8 cellular contexts compared by ENCODE assay signal in the genomic region with DNA sequence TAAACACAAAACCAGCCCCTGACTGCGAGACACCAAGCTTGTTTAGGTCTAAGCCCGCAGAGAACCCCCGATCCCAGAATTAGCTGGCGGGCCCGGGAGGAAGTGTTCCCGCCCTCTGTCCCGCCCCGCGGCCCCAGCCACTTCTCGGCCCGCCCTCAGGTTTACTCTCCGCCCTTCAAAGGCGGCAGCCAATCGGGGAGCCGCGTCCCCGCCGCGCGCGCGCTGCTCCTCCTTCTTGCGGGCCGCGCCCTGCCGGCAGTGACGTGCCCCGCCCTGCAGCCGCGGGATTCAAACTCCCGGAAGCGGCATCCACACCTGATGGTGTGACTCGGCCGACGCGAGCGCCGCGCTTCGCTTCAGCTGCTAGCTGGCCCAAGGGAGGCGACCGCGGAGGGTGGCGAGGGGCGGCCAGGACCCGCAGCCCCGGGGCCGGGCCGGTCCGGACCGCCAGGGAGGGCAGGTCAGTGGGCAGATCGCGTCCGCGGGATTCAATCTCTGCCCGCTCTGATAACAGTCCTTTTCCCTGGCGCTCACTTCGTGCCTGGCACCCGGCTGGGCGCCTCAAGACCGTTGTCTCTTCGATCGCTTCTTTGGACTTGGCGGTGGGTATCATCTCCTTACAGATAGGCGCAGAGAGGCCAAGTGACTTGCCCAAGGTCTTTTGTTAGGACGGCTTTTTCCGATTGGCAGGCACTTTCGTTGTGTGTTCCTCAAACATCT. TPM values are rescaled to one million over a fixed set of nuclear protein-coding genes. Genes with fewer than 3 reads are reported as not detected.
A peak's percentile ranks its signal among the peaks of the same experiment; 100 is the strongest.
DNase-seq lines count a peak whose midpoint lies in the region; ATAC-seq and TF ChIP-seq lines count a peak whose summit lies in the region.

A gene (plus strand): TSS at position 291 of the 720 bp plus-strand sequence. CDS start 3,440 bp downstream, outside the sequence.

- ATAC-seq in GM19023 (IDR thresholded peaks at IDR 0.05; ENCODE audit: unreplicated experiment) (peak; percentile 100), HG03196 (IDR thresholded peaks at IDR 0.05; ENCODE audit: unreplicated experiment) (peak; percentile 99), WTC11 (peak; percentile 99)

- H3K27ac Mint-ChIP-seq in WTC11 = peak within 1 kb of the TSS; percentile 79

- TF ChIP-seq CTCF in WTC11 (IDR thresholded peaks at IDR 0.05) = no peak

- H3K4me1 Mint-ChIP-seq in WTC11 = peaks cover 25% of the 10 kb centered on the region

- peak within 1 kb of the TSS; percentile 92 for H3K4me3 Mint-ChIP-seq in WTC11

- H3K9me3 Mint-ChIP-seq in WTC11 = no peaks in the 10 kb centered on the region

- CTCF ChIA-PET in WTC11 (lab: Charles Lee) = interaction anchor here (0.6 to 2.7 kb wide), 7 partner anchors 14 to 147 kb away, joined by 4 to 17 read pairs (median 7); a partner anchor contains a TSS

- peak; percentile 97 for DNase-seq in AG08396 (ENCODE audit: low spot score)
- DNase-seq in NCI-H345 (lab: John Stamatoyannopoulos, UW) = peak; percentile 94
- DNase-seq in WTC11 (ENCODE audit: low spot score) = peak; percentile 97
- DNase-seq in caudate nucleus (lab: John Stamatoyannopoulos, UW) = peak; percentile 29 to 96 (median 88)
- peak; percentile 95 for DNase-seq in iris pigment epithelial cell (ENCODE audit: low read depth)
- peak; percentile 94 for DNase-seq in stimulated activated CD4-positive, alpha-beta T cell treated with anti-CD3 and anti-CD28 coated beads, Interleukin-12 subunit alpha, Interleukin-12 subunit beta, amount 100 ng/mL, for 4 hours

- POLR2A ChIA-PET in WTC11 (lab: Charles Lee) = interaction anchor here (0.7 kb wide), 1 partner anchor 20 kb away, joined by 5 read pairs; no protein-coding TSS in a partner anchor

- peaks cover 17% of the 10 kb centered on the region for H3K27me3 Mint-ChIP-seq in WTC11 (ENCODE audit: low read depth)

- peaks cover 11% of the 10 kb centered on the region; the same call in 1 of the 2 replicates for H3K36me3 Mint-ChIP-seq in WTC11

- no peak within 1 kb of the TSS for H3K27ac ChIP-seq in caudate nucleus (ENCODE audit: low read depth, low read length)

TF ChIP-seq in WTC11, 78 proteins besides CTCF, POLR2A, EP300 and RAD21 (continues in another document):
- TF ChIP-seq, protein P1, sequence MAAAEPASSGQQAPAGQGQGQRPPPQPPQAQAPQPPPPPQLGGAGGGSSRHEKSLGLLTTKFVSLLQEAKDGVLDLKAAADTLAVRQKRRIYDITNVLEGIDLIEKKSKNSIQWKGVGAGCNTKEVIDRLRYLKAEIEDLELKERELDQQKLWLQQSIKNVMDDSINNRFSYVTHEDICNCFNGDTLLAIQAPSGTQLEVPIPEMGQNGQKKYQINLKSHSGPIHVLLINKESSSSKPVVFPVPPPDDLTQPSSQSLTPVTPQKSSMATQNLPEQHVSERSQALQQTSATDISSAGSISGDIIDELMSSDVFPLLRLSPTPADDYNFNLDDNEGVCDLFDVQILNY (CRISPR knock-in tag; IDR thresholded peaks at IDR 0.05) = peak; percentile 98
- TF ChIP-seq CBFB (CRISPR knock-in tag; IDR thresholded peaks at IDR 0.05; ENCODE audit: low read depth) (0 out of 2 replicates have a peak, but pooled peaks have one; percentile 60), NR2C2 (CRISPR knock-in tag; IDR thresholded peaks at IDR 0.05) (no peak; the same call in 1 of the 2 replicates), TEAD4 (CRISPR knock-in tag; IDR thresholded peaks at IDR 0.05) (no peak), ELF4 (CRISPR knock-in tag; IDR thresholded peaks at IDR 0.05; ENCODE audit: low read depth) (no peak), GTF2I (CRISPR knock-in tag; conservative IDR thresholded peaks at IDR 0.05) (no peak), ZNF219 (CRISPR knock-in tag; IDR thresholded peaks at IDR 0.05; ENCODE audit: borderline replicate concordance) (no peak), SP1 (CRISPR knock-in tag; conservative IDR thresholded peaks at IDR 0.05) (peak; percentile 82), GRHL2 (CRISPR knock-in tag; IDR thresholded peaks at IDR 0.05; ENCODE audit: insufficient replicate concordance, severe bottlenecking) (no peak), ATF1 (CRISPR knock-in tag; IDR thresholded peaks at IDR 0.05) (no peak), EMX1 (CRISPR knock-in tag; IDR thresholded peaks at IDR 0.05) (no peak), TEAD1 (CRISPR knock-in tag; IDR thresholded peaks at IDR 0.05) (peak; percentile 39; the same call in 1 of the 2 replicates), IRF2 (CRISPR knock-in tag; IDR thresholded peaks at IDR 0.05; ENCODE audit: borderline replicate concordance, low read depth) (no peak)
- TF ChIP-seq, protein P2, sequence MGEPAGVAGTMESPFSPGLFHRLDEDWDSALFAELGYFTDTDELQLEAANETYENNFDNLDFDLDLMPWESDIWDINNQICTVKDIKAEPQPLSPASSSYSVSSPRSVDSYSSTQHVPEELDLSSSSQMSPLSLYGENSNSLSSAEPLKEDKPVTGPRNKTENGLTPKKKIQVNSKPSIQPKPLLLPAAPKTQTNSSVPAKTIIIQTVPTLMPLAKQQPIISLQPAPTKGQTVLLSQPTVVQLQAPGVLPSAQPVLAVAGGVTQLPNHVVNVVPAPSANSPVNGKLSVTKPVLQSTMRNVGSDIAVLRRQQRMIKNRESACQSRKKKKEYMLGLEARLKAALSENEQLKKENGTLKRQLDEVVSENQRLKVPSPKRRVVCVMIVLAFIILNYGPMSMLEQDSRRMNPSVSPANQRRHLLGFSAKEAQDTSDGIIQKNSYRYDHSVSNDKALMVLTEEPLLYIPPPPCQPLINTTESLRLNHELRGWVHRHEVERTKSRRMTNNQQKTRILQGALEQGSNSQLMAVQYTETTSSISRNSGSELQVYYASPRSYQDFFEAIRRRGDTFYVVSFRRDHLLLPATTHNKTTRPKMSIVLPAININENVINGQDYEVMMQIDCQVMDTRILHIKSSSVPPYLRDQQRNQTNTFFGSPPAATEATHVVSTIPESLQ (CRISPR knock-in tag; IDR thresholded peaks at IDR 0.05) = no peak
- TF ChIP-seq, protein P3, sequence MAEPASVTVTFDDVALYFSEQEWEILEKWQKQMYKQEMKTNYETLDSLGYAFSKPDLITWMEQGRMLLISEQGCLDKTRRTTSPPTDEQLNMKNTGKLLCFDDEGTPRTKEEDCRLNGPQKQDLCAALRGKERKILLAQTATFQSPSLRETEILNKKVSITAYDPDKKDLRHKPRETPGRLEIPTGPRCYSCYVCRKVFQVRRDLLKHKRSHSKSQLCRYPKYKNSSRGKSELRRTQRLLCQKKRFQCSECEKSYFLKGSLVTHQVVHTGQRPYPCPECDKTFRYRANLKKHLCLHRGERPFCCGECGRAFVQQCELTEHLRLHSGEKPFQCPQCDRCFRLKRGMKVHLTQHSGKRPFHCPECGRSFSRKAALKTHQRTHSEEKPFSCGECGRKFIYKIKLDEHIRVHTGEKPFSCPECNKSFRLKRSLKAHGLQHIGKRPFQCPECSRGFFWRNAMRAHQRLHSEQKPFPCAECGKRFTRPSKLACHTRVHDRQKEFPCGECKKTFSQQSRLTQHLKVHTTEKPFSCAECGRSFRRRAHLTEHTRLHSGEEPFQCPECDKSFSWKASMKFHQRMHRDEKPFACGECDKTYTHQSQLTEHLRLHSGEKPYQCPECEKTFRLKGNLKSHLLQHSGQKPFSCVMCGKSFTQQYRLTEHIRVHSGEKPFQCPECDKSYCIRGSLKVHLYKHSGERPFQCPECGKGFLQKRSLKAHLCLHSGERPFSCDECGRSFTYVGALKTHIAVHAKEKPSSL (CRISPR knock-in tag; conservative IDR thresholded peaks at IDR 0.05) = no peak
- TF ChIP-seq, protein P4, sequence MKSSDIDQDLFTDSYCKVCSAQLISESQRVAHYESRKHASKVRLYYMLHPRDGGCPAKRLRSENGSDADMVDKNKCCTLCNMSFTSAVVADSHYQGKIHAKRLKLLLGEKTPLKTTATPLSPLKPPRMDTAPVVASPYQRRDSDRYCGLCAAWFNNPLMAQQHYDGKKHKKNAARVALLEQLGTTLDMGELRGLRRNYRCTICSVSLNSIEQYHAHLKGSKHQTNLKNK (CRISPR knock-in tag; IDR thresholded peaks at IDR 0.05) = no peak
- TF ChIP-seq, protein P5, sequence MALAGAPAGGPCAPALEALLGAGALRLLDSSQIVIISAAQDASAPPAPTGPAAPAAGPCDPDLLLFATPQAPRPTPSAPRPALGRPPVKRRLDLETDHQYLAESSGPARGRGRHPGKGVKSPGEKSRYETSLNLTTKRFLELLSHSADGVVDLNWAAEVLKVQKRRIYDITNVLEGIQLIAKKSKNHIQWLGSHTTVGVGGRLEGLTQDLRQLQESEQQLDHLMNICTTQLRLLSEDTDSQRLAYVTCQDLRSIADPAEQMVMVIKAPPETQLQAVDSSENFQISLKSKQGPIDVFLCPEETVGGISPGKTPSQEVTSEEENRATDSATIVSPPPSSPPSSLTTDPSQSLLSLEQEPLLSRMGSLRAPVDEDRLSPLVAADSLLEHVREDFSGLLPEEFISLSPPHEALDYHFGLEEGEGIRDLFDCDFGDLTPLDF (CRISPR knock-in tag; IDR thresholded peaks at IDR 0.05) = no peak
- TF ChIP-seq, protein P6, sequence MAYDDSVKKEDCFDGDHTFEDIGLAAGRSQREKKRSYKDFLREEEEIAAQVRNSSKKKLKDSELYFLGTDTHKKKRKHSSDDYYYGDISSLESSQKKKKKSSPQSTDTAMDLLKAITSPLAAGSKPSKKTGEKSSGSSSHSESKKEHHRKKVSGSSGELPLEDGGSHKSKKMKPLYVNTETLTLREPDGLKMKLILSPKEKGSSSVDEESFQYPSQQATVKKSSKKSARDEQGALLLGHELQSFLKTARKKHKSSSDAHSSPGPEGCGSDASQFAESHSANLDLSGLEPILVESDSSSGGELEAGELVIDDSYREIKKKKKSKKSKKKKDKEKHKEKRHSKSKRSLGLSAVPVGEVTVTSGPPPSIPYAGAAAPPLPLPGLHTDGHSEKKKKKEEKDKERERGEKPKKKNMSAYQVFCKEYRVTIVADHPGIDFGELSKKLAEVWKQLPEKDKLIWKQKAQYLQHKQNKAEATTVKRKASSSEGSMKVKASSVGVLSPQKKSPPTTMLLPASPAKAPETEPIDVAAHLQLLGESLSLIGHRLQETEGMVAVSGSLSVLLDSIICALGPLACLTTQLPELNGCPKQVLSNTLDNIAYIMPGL (CRISPR knock-in tag; IDR thresholded peaks at IDR 0.05) = peak; percentile 90
- TF ChIP-seq, protein P7, sequence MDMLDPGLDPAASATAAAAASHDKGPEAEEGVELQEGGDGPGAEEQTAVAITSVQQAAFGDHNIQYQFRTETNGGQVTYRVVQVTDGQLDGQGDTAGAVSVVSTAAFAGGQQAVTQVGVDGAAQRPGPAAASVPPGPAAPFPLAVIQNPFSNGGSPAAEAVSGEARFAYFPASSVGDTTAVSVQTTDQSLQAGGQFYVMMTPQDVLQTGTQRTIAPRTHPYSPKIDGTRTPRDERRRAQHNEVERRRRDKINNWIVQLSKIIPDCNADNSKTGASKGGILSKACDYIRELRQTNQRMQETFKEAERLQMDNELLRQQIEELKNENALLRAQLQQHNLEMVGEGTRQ (CRISPR knock-in tag; IDR thresholded peaks at IDR 0.05) = 0 out of 2 replicates have a peak, but pooled peaks have one; percentile 38
- TF ChIP-seq, protein P8, sequence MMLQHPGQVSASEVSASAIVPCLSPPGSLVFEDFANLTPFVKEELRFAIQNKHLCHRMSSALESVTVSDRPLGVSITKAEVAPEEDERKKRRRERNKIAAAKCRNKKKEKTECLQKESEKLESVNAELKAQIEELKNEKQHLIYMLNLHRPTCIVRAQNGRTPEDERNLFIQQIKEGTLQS (CRISPR knock-in tag; conservative IDR thresholded peaks at IDR 0.05) = no peak

RNA-seq across cellular contexts. Expression of the gene that starts here (rescaled TPM):
- total RNA-seq in WTC11 (2021) = 15.7 to 17.3 TPM (median 15.8 TPM) in 3 replicates
